30 cellular contexts compared by ENCODE assay signal in genomic region chr2:156689945-156690344, GRCh38.
"Had no signal": no experiment of that assay in that cellular context is flagged by ENCODE, and none has a peak within 500 bp of the region (broad histone marks: within the 10 kb centered on the region; RNA-seq: fewer than 3 reads in every experiment).

No MANE protein-coding gene starts in this region.

- FAIRE-seq: endothelial cell of umbilical vein had no signal

- H3K36me3 ChIP-seq: ascending aorta, breast epithelium, cardiac muscle cell, colonic mucosa, esophagus squamous epithelium, gastroesophageal sphincter had no signal

- H3K27ac Mint-ChIP-seq: activated CD4-positive, alpha-beta memory T cell treated with anti-CD3 and anti-CD28 coated beads for 36 hours; activated CD4-positive, alpha-beta T cell treated with anti-CD3 and anti-CD28 coated beads for 36 hours; activated CD4-positive, alpha-beta T cell treated with anti-CD3 and anti-CD28 coated beads, Interleukin-2, amount 10 ng/mL, durations not matched to agents 24 days and 14 days; activated CD8-positive, alpha-beta memory T cell treated with anti-CD3 and anti-CD28 coated beads, Interleukin-2, amount 10 ng/mL, durations not matched to agents 7 days and 5 days; activated CD8-positive, alpha-beta T cell treated with anti-CD3 and anti-CD28 coated beads, Interleukin-2, amount 10 ng/mL, durations not matched to agents 7 days and 5 days; activated naive CD4-positive, alpha-beta T cell treated with anti-CD3 and anti-CD28 coated beads, Interleukin-2, amount 10 ng/mL, durations not matched to agents 7 days and 5 days; activated naive CD8-positive, alpha-beta T cell treated with anti-CD3 and anti-CD28 coated beads, Interleukin-2, amount 10 ng/mL, durations not matched to agents 7 days and 5 days; activated T-helper 1 cell treated with anti-CD3 and anti-CD28 coated beads, Interleukin-12 subunit alpha, Interleukin-12 subunit beta, Interleukin-2, Interleukin-4 antibody, amounts not matched to agents 30 ng/mL and 10 ng/mL and 1 ng/mL, durations not matched to agents 14 hours and 24 hours and 36 hours; activated T-helper 2 cell treated with anti-CD3 and anti-CD28 coated beads, Interferon-gamma antibody, Interleukin-2, Interleukin-4, amounts not matched to agents 10 μg/mL and 5 μg/mL and 100 μg/mL, durations not matched to agents 14 hours and 24 hours and 36 hours; brain had no signal

- ATAC-seq: activated CD4-positive, alpha-beta T cell treated with anti-CD3 and anti-CD28 coated beads for 36 hours; activated CD8-positive, alpha-beta memory T cell treated with anti-CD3 and anti-CD28 coated beads, Interleukin-2, amount 10 ng/mL, durations not matched to agents 7 days and 5 days; activated CD8-positive, alpha-beta T cell treated with anti-CD3 and anti-CD28 coated beads, Interleukin-2, amount 10 ng/mL, durations not matched to agents 7 days and 5 days; activated naive CD4-positive, alpha-beta T cell treated with anti-CD3 and anti-CD28 coated beads, Interleukin-2, amount 50 U/mL, for 72 hours; gastroesophageal sphincter had no signal

- H3K4me3 ChIP-seq: ascending aorta, breast epithelium, cardiac muscle cell, colonic mucosa, esophagus squamous epithelium, gastroesophageal sphincter had no signal

- H3K4me3 Mint-ChIP-seq: activated CD4-positive, alpha-beta memory T cell treated with anti-CD3 and anti-CD28 coated beads for 36 hours; activated CD4-positive, alpha-beta T cell treated with anti-CD3 and anti-CD28 coated beads for 36 hours; activated CD4-positive, alpha-beta T cell treated with anti-CD3 and anti-CD28 coated beads, Interleukin-2, amount 10 ng/mL, durations not matched to agents 24 days and 14 days; activated CD8-positive, alpha-beta memory T cell treated with anti-CD3 and anti-CD28 coated beads, Interleukin-2, amount 10 ng/mL, durations not matched to agents 7 days and 5 days; activated CD8-positive, alpha-beta T cell treated with anti-CD3 and anti-CD28 coated beads, Interleukin-2, amount 10 ng/mL, durations not matched to agents 7 days and 5 days; activated naive CD4-positive, alpha-beta T cell treated with anti-CD3 and anti-CD28 coated beads, Interleukin-2, amount 10 ng/mL, durations not matched to agents 7 days and 5 days; activated naive CD8-positive, alpha-beta T cell treated with anti-CD3 and anti-CD28 coated beads, Interleukin-2, amount 10 ng/mL, durations not matched to agents 7 days and 5 days; activated T-helper 1 cell treated with anti-CD3 and anti-CD28 coated beads, Interleukin-12 subunit alpha, Interleukin-12 subunit beta, Interleukin-2, Interleukin-4 antibody, amounts not matched to agents 30 ng/mL and 10 ng/mL and 1 ng/mL, durations not matched to agents 14 hours and 24 hours and 36 hours; brain had no signal

- H3K36me3 Mint-ChIP-seq: activated CD4-positive, alpha-beta memory T cell treated with anti-CD3 and anti-CD28 coated beads for 36 hours; activated CD8-positive, alpha-beta memory T cell treated with anti-CD3 and anti-CD28 coated beads, Interleukin-2, amount 10 ng/mL, durations not matched to agents 7 days and 5 days; activated naive CD4-positive, alpha-beta T cell treated with anti-CD3 and anti-CD28 coated beads, Interleukin-2, amount 10 ng/mL, durations not matched to agents 7 days and 5 days; activated naive CD4-positive, alpha-beta T cell treated with anti-CD3 and anti-CD28 coated beads, Interleukin-2, amount 50 U/mL, for 72 hours; activated naive CD8-positive, alpha-beta T cell treated with anti-CD3 and anti-CD28 coated beads, Interleukin-2, amount 10 ng/mL, durations not matched to agents 7 days and 5 days; brain had no signal

- H3K27ac ChIP-seq: ascending aorta, breast epithelium, cardiac muscle cell, colonic mucosa, epithelial cell of prostate, esophagus squamous epithelium, gastroesophageal sphincter had no signal

- H3K4me1 ChIP-seq: ascending aorta, breast epithelium, colonic mucosa, esophagus squamous epithelium, gastroesophageal sphincter had no signal

- H3K27me3 ChIP-seq: ascending aorta, breast epithelium, cardiac muscle cell, colonic mucosa, esophagus squamous epithelium, gastroesophageal sphincter had no signal

- H3K9me3 ChIP-seq: ascending aorta, breast epithelium, colonic mucosa, esophagus squamous epithelium, gastroesophageal sphincter had no signal

- H3K4me1 Mint-ChIP-seq: activated CD4-positive, alpha-beta T cell treated with anti-CD3 and anti-CD28 coated beads for 36 hours; activated CD4-positive, alpha-beta T cell treated with anti-CD3 and anti-CD28 coated beads, Interleukin-2, amount 10 ng/mL, durations not matched to agents 24 days and 14 days; activated CD8-positive, alpha-beta memory T cell treated with anti-CD3 and anti-CD28 coated beads, Interleukin-2, amount 10 ng/mL, durations not matched to agents 7 days and 5 days; activated naive CD4-positive, alpha-beta T cell treated with anti-CD3 and anti-CD28 coated beads, Interleukin-2, amount 10 ng/mL, durations not matched to agents 7 days and 5 days; activated naive CD8-positive, alpha-beta T cell treated with anti-CD3 and anti-CD28 coated beads, Interleukin-2, amount 10 ng/mL, durations not matched to agents 7 days and 5 days; brain had no signal

- DNase-seq: activated CD4-positive, alpha-beta memory T cell treated with anti-CD3 and anti-CD28 coated beads for 36 hours; activated CD4-positive, alpha-beta T cell treated with anti-CD3 and anti-CD28 coated beads for 36 hours; activated CD4-positive, alpha-beta T cell treated with anti-CD3 and anti-CD28 coated beads, Interleukin-2, amount 10 ng/mL, durations not matched to agents 24 days and 14 days; activated CD4-positive, CD25-positive, alpha-beta regulatory T cell; activated CD4-positive, CD25-positive, alpha-beta regulatory T cell treated with anti-CD3 and anti-CD28 coated beads, Interleukin-2, amount 50 U/mL, for 72 hours; activated CD8-positive, alpha-beta memory T cell treated with anti-CD3 and anti-CD28 coated beads, Interleukin-2, amount 10 ng/mL, durations not matched to agents 7 days and 5 days; activated CD8-positive, alpha-beta memory T cell treated with anti-CD3 and anti-CD28 coated beads, Interleukin-2, amount 50 U/mL, for 4 hours; activated CD8-positive, alpha-beta T cell treated with anti-CD3 and anti-CD28 coated beads, Interleukin-2, amount 10 ng/mL, durations not matched to agents 7 days and 5 days; activated effector memory CD4-positive, alpha-beta T cell treated with anti-CD3 and anti-CD28 coated beads, Interleukin-2, amount 50 U/mL, for 16 hours; activated naive CD4-positive, alpha-beta T cell treated with anti-CD3 and anti-CD28 coated beads, Interleukin-2, amount 10 ng/mL, durations not matched to agents 7 days and 5 days; activated naive CD8-positive, alpha-beta T cell treated with anti-CD3 and anti-CD28 coated beads, Interleukin-2, amount 10 ng/mL, durations not matched to agents 7 days and 5 days; activated T-cell treated with anti-CD3 and anti-CD28 coated beads, Interleukin-2, amount 50 U/mL, for 1 hour; activated T-cell treated with anti-CD3 and anti-CD28 coated beads, Interleukin-2, amount 50 U/mL, for 48 hours; central memory CD4-positive, alpha-beta T cell; cerebellar nuclear complex; colonic mucosa; effector CD8-positive, alpha-beta T cell; esophagus squamous epithelium; foreskin melanocyte; T-helper 2 cell had no signal

- H3K9me3 Mint-ChIP-seq: activated CD4-positive, alpha-beta memory T cell treated with anti-CD3 and anti-CD28 coated beads for 36 hours; activated CD4-positive, alpha-beta T cell treated with anti-CD3 and anti-CD28 coated beads, Interleukin-2, amount 10 ng/mL, durations not matched to agents 24 days and 14 days; activated naive CD4-positive, alpha-beta T cell treated with anti-CD3 and anti-CD28 coated beads, Interleukin-2, amount 10 ng/mL, durations not matched to agents 7 days and 5 days; activated naive CD4-positive, alpha-beta T cell treated with anti-CD3 and anti-CD28 coated beads, Interleukin-2, amount 50 U/mL, for 72 hours; activated T-helper 1 cell treated with anti-CD3 and anti-CD28 coated beads, Interleukin-12 subunit alpha, Interleukin-12 subunit beta, Interleukin-2, Interleukin-4 antibody, amounts not matched to agents 30 ng/mL and 10 ng/mL and 1 ng/mL, durations not matched to agents 14 hours and 24 hours and 36 hours; activated T-helper 2 cell treated with anti-CD3 and anti-CD28 coated beads, Interferon-gamma antibody, Interleukin-2, Interleukin-4, amounts not matched to agents 10 μg/mL and 5 μg/mL and 100 μg/mL, durations not matched to agents 14 hours and 24 hours and 36 hours had no signal
